22 cellular contexts compared by ENCODE assay signal in the genomic region with DNA sequence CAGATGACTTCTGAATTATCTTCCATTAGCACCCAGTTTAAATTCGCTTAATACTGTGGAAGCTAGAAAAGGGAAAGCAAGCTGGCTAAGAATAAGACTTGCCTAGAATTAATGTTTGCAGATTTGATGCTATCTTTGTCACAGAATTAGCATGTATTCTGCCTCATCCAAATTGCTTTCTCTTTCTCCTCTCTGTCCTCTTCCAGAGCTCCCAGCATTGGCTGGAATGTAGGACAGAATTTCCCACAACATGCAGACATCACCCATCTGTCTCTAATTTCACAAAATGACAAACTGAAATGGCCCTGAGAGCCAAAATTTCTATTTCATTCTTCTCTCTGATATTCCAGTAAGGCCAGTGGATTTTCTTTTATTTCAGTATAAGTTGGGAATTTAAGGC.
DNase-seq lines count a peak whose midpoint lies in the region; ATAC-seq and TF ChIP-seq lines count a peak whose summit lies in the region.
"Had no signal": no experiment of that assay in that cellular context is flagged by ENCODE, and none has a peak within 500 bp of the region (broad histone marks: within the 10 kb centered on the region; RNA-seq: fewer than 3 reads in every experiment).

No MANE protein-coding gene starts in this region.

- H3K36me3 ChIP-seq in right atrium auricular region (no peaks in the 10 kb centered on the region), left ventricle myocardium inferior (no peaks in the 10 kb centered on the region), neuronal stem cell (replicated peaks in 1 of 2; ENCODE audit: control insufficient read depth in 2 of 2, insufficient read depth in 2 of 2, low read length in 2 of 2) (no peaks in the 10 kb centered on the region)
- H3K36me3 ChIP-seq: SJSA1 had no signal

- H3K4me2 ChIP-seq in neuronal stem cell (ENCODE audit: insufficient read depth, low read length, poor library complexity, severe bottlenecking), result no peak overlapping the region
- H3K4me2 ChIP-seq: PC-9 had no signal

- TF ChIP-seq CTCF in right atrium auricular region (IDR thresholded peaks at IDR 0.05), result no peak
- TF ChIP-seq CTCF in left ventricle myocardium inferior (IDR thresholded peaks at IDR 0.05; ENCODE audit: borderline replicate concordance), result no peak
- TF ChIP-seq CTCF in nephron (IDR thresholded peaks at IDR 0.05; ENCODE audit: unreplicated experiment in 3 of 3), result no peak

- H3K27me3 Mint-ChIP-seq in nephron (ENCODE audit: low read depth), result peaks cover 3% of the 10 kb centered on the region
- H3K27me3 Mint-ChIP-seq: CD4-positive, alpha-beta T cell had no signal

- WGBS in neuronal stem cell (ENCODE audit: extremely low coverage in 2 of 2, insufficient read length in 2 of 2, insufficient replicate concordance in 1 of 2), 2 donors, result no CpG with 5 or more reads among the region's 1 CpG

- H3K14ac ChIP-seq in neuronal stem cell (ENCODE audit: low read length), result no peak overlapping the region

- no peak overlapping the region for H2BK120ac ChIP-seq in neuronal stem cell (ENCODE audit: low read depth, low read length)

- H3K23ac ChIP-seq in neuronal stem cell (ENCODE audit: low read depth, low read length, poor library complexity), result no peak overlapping the region

- no peak overlapping the region for H3K18ac ChIP-seq in neuronal stem cell (ENCODE audit: low read length)

- no peak overlapping the region for H4K91ac ChIP-seq in neuronal stem cell (ENCODE audit: low read depth, low read length, poor library complexity)

- peaks cover 26% of the 10 kb centered on the region for H3K4me1 Mint-ChIP-seq in nephron

- H2AK5ac ChIP-seq in neuronal stem cell (ENCODE audit: low read depth, low read length), result no peak overlapping the region

- H3K27ac ChIP-seq in right atrium auricular region (peak overlapping the region in 1 of 2 donors; percentile 22), left ventricle myocardium inferior (replicated peaks) (peak overlapping the region; percentile 49), neuronal stem cell (replicated peaks; ENCODE audit: low read length) (no peak overlapping the region)
- H3K27ac ChIP-seq: PC-9, RWPE1, SJSA1 had no signal

- no peak overlapping the region for H2BK15ac ChIP-seq in neuronal stem cell (ENCODE audit: low read length)

- H3K36me3 Mint-ChIP-seq in nephron (ENCODE audit: low read depth), result no peaks in the 10 kb centered on the region

- H4K8ac ChIP-seq in neuronal stem cell (ENCODE audit: low read depth, low read length), result no peak overlapping the region

- intact Hi-C loops in Right ventricle myocardium inferior (cut with DNase I), result no loop called here
- intact Hi-C loops in left ventricle myocardium inferior (cut with micrococcal nuclease), result no loop called here

- H3K9me3 ChIP-seq in right atrium auricular region (no peaks in the 10 kb centered on the region), left ventricle myocardium inferior (replicated peaks) (no peaks in the 10 kb centered on the region), neuronal stem cell (replicated peaks in 1 of 2; ENCODE audit: control insufficient read depth in 2 of 2, insufficient read depth in 1 of 2, low read depth in 1 of 2, low read length in 2 of 2) (no peaks in the 10 kb centered on the region)
- H3K9me3 ChIP-seq: Caco-2, SJSA1 had no signal

- H3K79me1 ChIP-seq in neuronal stem cell (ENCODE audit: low read depth, low read length), result no peaks in the 10 kb centered on the region

- H3K27ac Mint-ChIP-seq in nephron, result peak overlapping the region in 2 of 3 experiments; percentile 22 to 27
- H3K27ac Mint-ChIP-seq: CD4-positive, alpha-beta T cell had no signal

- H2BK12ac ChIP-seq in neuronal stem cell (ENCODE audit: low read length), result no peak overlapping the region

- H3K27me3 ChIP-seq in right atrium auricular region (no peaks in the 10 kb centered on the region), left ventricle myocardium inferior (ENCODE audit: low read depth) (peaks cover 7% of the 10 kb centered on the region), neuronal stem cell (ENCODE audit: control insufficient read depth in 3 of 3, insufficient read depth in 3 of 3, low read depth in 1 of 3, low read length in 3 of 3) (no peaks in the 10 kb centered on the region)
- H3K27me3 ChIP-seq: SJSA1 had no signal

- H2AFZ ChIP-seq in neuronal stem cell (ENCODE audit: low read length), result no peak overlapping the region
- H2AFZ ChIP-seq: PC-9 had no signal

- H3K4ac ChIP-seq in neuronal stem cell (ENCODE audit: low read length), result no peak overlapping the region

- H3K4me3 ChIP-seq in right atrium auricular region (no peak overlapping the region), left ventricle myocardium inferior (no peak overlapping the region), neuronal stem cell (ENCODE audit: low read length in 2 of 2) (no peak overlapping the region)
- H3K4me3 ChIP-seq: PC-9, SJSA1 had no signal

- H3K9ac ChIP-seq in neuronal stem cell (ENCODE audit: low read depth, low read length, poor library complexity), result no peak overlapping the region

- no peak overlapping the region for H3K4me3 Mint-ChIP-seq in nephron
- H3K4me3 Mint-ChIP-seq: CD4-positive, alpha-beta T cell had no signal

- DNase-seq in Right ventricle myocardium inferior (ENCODE audit: missing footprints) (no peak), right atrium auricular region (ENCODE audit: low spot score) (no peak), left ventricle myocardium inferior (no peak), neuronal stem cell (ENCODE audit: low spot score) (no peak), AG08395 (ENCODE audit: low spot score) (no peak)
- DNase-seq: 8988T; Caco-2; CD4-positive, alpha-beta T cell; GF-D8; KBM-7; NCI-H1105 treated with DMSO at 0.1 percent for 48 hours; NCI-H187 treated with DMSO at 0.1 percent for 48 hours; NCI-H2227 treated with DMSO at 0.1 percent for 48 hours; NCI-H524; NCI-H82; PC-9 had no signal

- H3K4me1 ChIP-seq in right atrium auricular region, result peaks cover 0 to 20% of the 10 kb centered on the region in 2 donors
- peaks cover 15% of the 10 kb centered on the region for H3K4me1 ChIP-seq in left ventricle myocardium inferior
- H3K4me1 ChIP-seq in neuronal stem cell (ENCODE audit: control insufficient read depth in 2 of 2, insufficient read depth in 1 of 2, low read depth in 1 of 2, low read length in 2 of 2), result peaks cover 10 to 32% of the 10 kb centered on the region in 2 donors
- H3K4me1 ChIP-seq: Caco-2 had no signal

- H2BK5ac ChIP-seq in neuronal stem cell (ENCODE audit: low read length), result no peak overlapping the region

- H3K9me3 Mint-ChIP-seq in nephron, result peaks cover 7% of the 10 kb centered on the region

- ATAC-seq in Right ventricle myocardium inferior (peak; percentile 56), GM18868 (IDR thresholded peaks at IDR 0.05; ENCODE audit: unreplicated experiment) (no peak), GM21737 (IDR thresholded peaks at IDR 0.05; ENCODE audit: unreplicated experiment) (no peak)
- ATAC-seq: HepG2 had no signal
